Comparison of ENCODE assay signal across 33 cellular contexts in genomic region chr1:171150156-171150555, GRCh38. TPM values are rescaled to one million over a fixed set of nuclear protein-coding genes. Genes with fewer than 3 reads are reported as not detected.
"Had no signal": no experiment of that assay in that cellular context is flagged by ENCODE, and none has a peak within 500 bp of the region (broad histone marks: within the 10 kb centered on the region; RNA-seq: fewer than 3 reads in every experiment).

No MANE protein-coding gene starts in this region.

- H3K36me3 ChIP-seq: ascending aorta, SJSA1 had no signal

- H3K4me1 Mint-ChIP-seq: activated CD4-positive, alpha-beta T cell treated with anti-CD3 and anti-CD28 coated beads, Interleukin-2, amount 10 ng/mL, durations not matched to agents 24 days and 14 days; activated naive CD4-positive, alpha-beta T cell treated with anti-CD3 and anti-CD28 coated beads, Interleukin-2, amount 50 U/mL, for 24 hours; activated naive CD8-positive, alpha-beta T cell treated with anti-CD3 and anti-CD28 coated beads, Interleukin-2, amount 10 ng/mL, durations not matched to agents 7 days and 5 days had no signal

- DNase-seq: activated CD4-positive, alpha-beta T cell treated with anti-CD3 and anti-CD28 coated beads, Interleukin-2, amount 10 ng/mL, durations not matched to agents 24 days and 14 days; activated CD4-positive, alpha-beta T cell treated with anti-CD3 and anti-CD28 coated beads, Interleukin-2, amount 50 U/mL, for 4 hours; activated CD8-positive, alpha-beta T cell treated with anti-CD3 and anti-CD28 coated beads for 36 hours; activated gamma-delta T cell; activated naive CD4-positive, alpha-beta T cell treated with Interleukin-2 at 50 U/mL for 16 hours; activated naive CD8-positive, alpha-beta T cell treated with anti-CD3 and anti-CD28 coated beads, Interleukin-2, amount 10 ng/mL, durations not matched to agents 7 days and 5 days; activated T-cell treated with anti-CD3 and anti-CD28 coated beads, Interleukin-2, amount 50 U/mL, for 1 hour; activated T-cell treated with anti-CD3 and anti-CD28 coated beads, Interleukin-2, amount 50 U/mL, for 72 hours; amygdala; Karpas-422; KBM-7; NCI-H1105; NCI-H1417 treated with DMSO at 0.1 percent for 48 hours; NCI-H1694; NCI-H2029; NCI-H345; NCI-H524 treated with DMSO at 0.1 percent for 48 hours; NCI-H748 treated with DMSO at 0.1 percent for 48 hours; NK-92 treated with Interleukin-12 subunit alpha and Interleukin-12 subunit beta, amount 100 ng/mL, for 24 hours; RPMI8226; SHP77 treated with DMSO at 0.1 percent for 48 hours; SK-N-SH had no signal

- H3K27ac Mint-ChIP-seq: activated CD4-positive, alpha-beta T cell treated with anti-CD3 and anti-CD28 coated beads, Interleukin-2, amount 10 ng/mL, durations not matched to agents 24 days and 14 days; activated CD8-positive, alpha-beta T cell treated with anti-CD3 and anti-CD28 coated beads for 36 hours; activated naive CD4-positive, alpha-beta T cell treated with anti-CD3 and anti-CD28 coated beads, Interleukin-2, amount 50 U/mL, for 24 hours; activated naive CD8-positive, alpha-beta T cell treated with anti-CD3 and anti-CD28 coated beads, Interleukin-2, amount 10 ng/mL, durations not matched to agents 7 days and 5 days; activated T-cell treated with anti-CD3 and anti-CD28 coated beads, Interleukin-2, amount 50 U/mL, for 72 hours; activated T-helper 2 cell treated with anti-CD3 and anti-CD28 coated beads, Interferon-gamma antibody, Interleukin-2, Interleukin-4, amounts not matched to agents 10 μg/mL and 5 μg/mL and 100 μg/mL, durations not matched to agents 14 hours and 24 hours and 36 hours; T-helper 1 cell treated with Interleukin-12 subunit alpha and Interleukin-12 subunit beta and Interleukin-4 antibody, amounts not matched to agents 30 μg/mL and 1 μg/mL, for 36 hours; T-helper 2 cell treated with Interferon-gamma antibody and Interleukin-4, amounts not matched to agents 5 μg/mL and 100 μg/mL, for 36 hours had no signal

- ATAC-seq: activated CD8-positive, alpha-beta T cell treated with anti-CD3 and anti-CD28 coated beads for 36 hours; activated T-cell treated with anti-CD3 and anti-CD28 coated beads, Interleukin-2, amount 50 U/mL, for 72 hours; Panc1 had no signal

- H3K4me3 ChIP-seq: ascending aorta, SJSA1 had no signal

- H3K36me3 Mint-ChIP-seq: activated naive CD4-positive, alpha-beta T cell treated with anti-CD3 and anti-CD28 coated beads, Interleukin-2, amount 50 U/mL, for 24 hours; activated naive CD8-positive, alpha-beta T cell treated with anti-CD3 and anti-CD28 coated beads, Interleukin-2, amount 10 ng/mL, durations not matched to agents 7 days and 5 days had no signal

- H3K4me3 Mint-ChIP-seq: activated CD4-positive, alpha-beta T cell treated with anti-CD3 and anti-CD28 coated beads, Interleukin-2, amount 10 ng/mL, durations not matched to agents 24 days and 14 days; activated CD8-positive, alpha-beta T cell treated with anti-CD3 and anti-CD28 coated beads for 36 hours; activated naive CD4-positive, alpha-beta T cell treated with anti-CD3 and anti-CD28 coated beads, Interleukin-2, amount 50 U/mL, for 24 hours; activated naive CD8-positive, alpha-beta T cell treated with anti-CD3 and anti-CD28 coated beads, Interleukin-2, amount 10 ng/mL, durations not matched to agents 7 days and 5 days; activated T-cell treated with anti-CD3 and anti-CD28 coated beads, Interleukin-2, amount 50 U/mL, for 72 hours; T-helper 1 cell treated with Interleukin-12 subunit alpha and Interleukin-12 subunit beta and Interleukin-4 antibody, amounts not matched to agents 30 μg/mL and 1 μg/mL, for 36 hours; T-helper 2 cell treated with Interferon-gamma antibody and Interleukin-4, amounts not matched to agents 5 μg/mL and 100 μg/mL, for 36 hours had no signal

- H3K27me3 ChIP-seq: ascending aorta, SJSA1 had no signal

- H3K27me3 Mint-ChIP-seq: activated CD4-positive, alpha-beta T cell treated with anti-CD3 and anti-CD28 coated beads, Interleukin-2, amount 10 ng/mL, durations not matched to agents 24 days and 14 days; activated naive CD8-positive, alpha-beta T cell treated with anti-CD3 and anti-CD28 coated beads, Interleukin-2, amount 10 ng/mL, durations not matched to agents 7 days and 5 days had no signal

- FAIRE-seq: TTC549 had no signal

- H3K9me3 Mint-ChIP-seq: activated CD4-positive, alpha-beta T cell treated with anti-CD3 and anti-CD28 coated beads, Interleukin-2, amount 10 ng/mL, durations not matched to agents 24 days and 14 days; activated CD8-positive, alpha-beta T cell treated with anti-CD3 and anti-CD28 coated beads for 36 hours; activated naive CD4-positive, alpha-beta T cell treated with anti-CD3 and anti-CD28 coated beads, Interleukin-2, amount 50 U/mL, for 24 hours; activated naive CD8-positive, alpha-beta T cell treated with anti-CD3 and anti-CD28 coated beads, Interleukin-2, amount 10 ng/mL, durations not matched to agents 7 days and 5 days; activated T-cell treated with anti-CD3 and anti-CD28 coated beads, Interleukin-2, amount 50 U/mL, for 72 hours; activated T-helper 2 cell treated with anti-CD3 and anti-CD28 coated beads, Interferon-gamma antibody, Interleukin-2, Interleukin-4, amounts not matched to agents 10 μg/mL and 5 μg/mL and 100 μg/mL, durations not matched to agents 14 hours and 24 hours and 36 hours; T-helper 1 cell treated with Interleukin-12 subunit alpha and Interleukin-12 subunit beta and Interleukin-4 antibody, amounts not matched to agents 30 μg/mL and 1 μg/mL, for 36 hours; T-helper 2 cell treated with Interferon-gamma antibody and Interleukin-4, amounts not matched to agents 5 μg/mL and 100 μg/mL, for 36 hours had no signal

RNA-seq across cellular contexts. Expression of gene FMO2, which starts 34.9 kb away (rescaled TPM):
- total RNA-seq: activated CD4-positive, alpha-beta T cell treated with anti-CD3 and anti-CD28 coated beads, Interleukin-2, amount 10 ng/mL, durations not matched to agents 24 days and 14 days; activated CD8-positive, alpha-beta memory T cell treated with anti-CD3 and anti-CD28 coated beads for 36 hours; activated CD8-positive, alpha-beta T cell treated with anti-CD3 and anti-CD28 coated beads for 36 hours; activated naive CD8-positive, alpha-beta T cell treated with anti-CD3 and anti-CD28 coated beads, Interleukin-2, amount 10 ng/mL, durations not matched to agents 7 days and 5 days; activated T-cell treated with anti-CD3 and anti-CD28 coated beads, Interleukin-2, amount 50 U/mL, for 72 hours; activated T-helper 2 cell treated with anti-CD3 and anti-CD28 coated beads, Interferon-gamma antibody, Interleukin-2, Interleukin-4, amounts not matched to agents 10 μg/mL and 5 μg/mL and 100 μg/mL, durations not matched to agents 14 hours and 24 hours and 36 hours; MCF 10A; NCI-H460; SJSA1 had no signal
- polyA plus RNA-seq: SK-N-SH had no signal

RNA-seq across cellular contexts. Expression of gene FMO3, which starts 59.5 kb away (rescaled TPM):
- total RNA-seq: activated CD4-positive, alpha-beta T cell treated with anti-CD3 and anti-CD28 coated beads, Interleukin-2, amount 10 ng/mL, durations not matched to agents 24 days and 14 days; activated CD8-positive, alpha-beta memory T cell treated with anti-CD3 and anti-CD28 coated beads for 36 hours; activated CD8-positive, alpha-beta T cell treated with anti-CD3 and anti-CD28 coated beads for 36 hours; activated naive CD8-positive, alpha-beta T cell treated with anti-CD3 and anti-CD28 coated beads, Interleukin-2, amount 10 ng/mL, durations not matched to agents 7 days and 5 days; activated T-cell treated with anti-CD3 and anti-CD28 coated beads, Interleukin-2, amount 50 U/mL, for 72 hours; activated T-helper 2 cell treated with anti-CD3 and anti-CD28 coated beads, Interferon-gamma antibody, Interleukin-2, Interleukin-4, amounts not matched to agents 10 μg/mL and 5 μg/mL and 100 μg/mL, durations not matched to agents 14 hours and 24 hours and 36 hours; MCF 10A; NCI-H460 had no signal
